In the genomic region with DNA sequence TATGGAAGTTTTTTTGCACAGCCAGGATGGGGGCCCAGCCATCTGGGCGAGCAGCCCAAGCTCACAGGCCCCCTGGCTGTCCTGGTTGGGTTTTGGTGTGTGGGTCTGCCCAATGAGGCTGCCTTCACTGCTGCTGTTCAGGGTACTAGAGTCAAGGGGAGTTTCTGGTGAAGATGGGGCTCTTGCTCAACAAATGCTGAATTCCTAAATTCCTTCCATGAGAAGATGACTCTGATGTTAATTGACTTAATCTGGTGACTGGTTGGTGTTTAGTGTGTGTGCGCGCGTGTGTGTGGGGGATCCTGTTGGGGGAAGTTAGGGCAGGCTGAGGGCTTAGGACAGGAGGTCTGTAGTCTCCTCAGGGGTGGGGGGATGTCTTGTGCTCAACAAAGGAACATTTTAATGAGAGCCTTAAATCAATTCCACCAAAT, we compare ENCODE assay signal across 10 cellular contexts. TPM values are rescaled to one million over a fixed set of nuclear protein-coding genes. Genes with fewer than 3 reads are reported as not detected.
A peak's percentile ranks its signal among the peaks of the same experiment; 100 is the strongest.
DNase-seq lines count a peak whose midpoint lies in the region; ATAC-seq, FAIRE-seq and TF ChIP-seq lines count a peak whose summit lies in the region.
"Had no signal": no experiment of that assay in that cellular context is flagged by ENCODE, and none has a peak within 500 bp of the region (broad histone marks: within the 10 kb centered on the region; RNA-seq: fewer than 3 reads in every experiment).

No MANE protein-coding gene starts in this region.

- H3K27me3 ChIP-seq in HepG2 (ENCODE audit: control insufficient read depth in 1 of 2, insufficient read depth in 2 of 2, low read length in 2 of 2) (no peaks in the 10 kb centered on the region; a peak in 1 of 5 replicates), right lobe of liver (no peaks in the 10 kb centered on the region), brain microvascular endothelial cell (replicated peaks) (no peaks in the 10 kb centered on the region), Karpas-422 (ENCODE audit: low read length) (no peaks in the 10 kb centered on the region)

- CTCF ChIA-PET in HepG2 (lab: Yijun Ruan, JAX; ENCODE audit: low intra/inter-chr PET ratio, low total read pairs) = no interaction called here

- in situ Hi-C loops in HepG2 (cut with HindIII; ENCODE audit: extremely low pct_ligation_motif_present, low pct_unique_long_range_greater_than_20kb) = loop anchor here (5.0 to 10.0 kb wide), 2 partner anchors 47 to 64 kb away; no protein-coding TSS in a partner anchor
- in situ Hi-C loops in brain microvascular endothelial cell (cut with HindIII; ENCODE audit: low pct_ligation_motif_present, low sequenced_read_pairs) = no loop called here
- in situ Hi-C loops in GM13976 (cut with MboI; ENCODE audit: low sequenced_read_pairs, unreplicated experiment) = no loop called here

- TF ChIP-seq POLR2A in HepG2 (IDR thresholded peaks at IDR 0.05; ENCODE audit: insufficient read depth in 1 of 2, low read depth in 2 of 2, low read length in 2 of 2) (no peak), right lobe of liver (IDR thresholded peaks at IDR 0.05) (no peak), erythroblast (IDR thresholded peaks at IDR 0.05; ENCODE audit: low read length) (no peak)

- H2AFZ ChIP-seq in HepG2 (ENCODE audit: low read length) = no peak overlapping the region
- H2AFZ ChIP-seq in Karpas-422 (ENCODE audit: low read length) = no peak overlapping the region

- peak overlapping the region; percentile 34 for H3K27ac ChIP-seq in HepG2 (ENCODE audit: extremely low read length, insufficient read depth, low read length)
- H3K27ac ChIP-seq in right lobe of liver = no peak overlapping the region
- H3K27ac ChIP-seq in brain microvascular endothelial cell = no peak overlapping the region
- H3K27ac ChIP-seq in Karpas-422 (ENCODE audit: low read length) = no peak overlapping the region

- H3K4me1 ChIP-seq in HepG2 (ENCODE audit: insufficient read depth, low read length) (peaks cover 61% of the 10 kb centered on the region), right lobe of liver (peaks cover 0 to 5% (median under 1%) of the 10 kb centered on the region in 4 donors), Karpas-422 (ENCODE audit: low read length) (peaks cover 13% of the 10 kb centered on the region)

- no peak for ATAC-seq in HepG2
- ATAC-seq in right lobe of liver = no peak
- no peak for ATAC-seq in GM21528 (IDR thresholded peaks at IDR 0.05; ENCODE audit: low FRiP score, unreplicated experiment)

- H3K36me3 ChIP-seq in HepG2 (replicated peaks in 1 of 2; ENCODE audit: control insufficient read depth in 1 of 2, insufficient read depth in 2 of 2, low read length in 2 of 2) (peaks cover 0 to 2% of the 10 kb centered on the region in 2 experiments; a peak in 2 of 5 replicates), right lobe of liver (peaks cover 0 to 12% (median 3%) of the 10 kb centered on the region in 4 donors), brain microvascular endothelial cell (replicated peaks) (no peaks in the 10 kb centered on the region), Karpas-422 (ENCODE audit: insufficient read depth, low read length) (no peaks in the 10 kb centered on the region; the same call in 1 of the 2 replicates)

- POLR2A ChIA-PET in HepG2 (lab: Yijun Ruan, JAX) = interaction anchor here (1.4 to 4.2 kb wide), 3 partner anchors 11 to 42 kb away, joined by 3 to 103 read pairs (median 67); partner anchors contain the start of genes KLC4 and MRPL2

- H3K4me2 ChIP-seq in HepG2 (ENCODE audit: low read depth, low read length) (peak overlapping the region; percentile 94), Karpas-422 (ENCODE audit: low read depth, low read length, poor library complexity, severe bottlenecking) (no peak overlapping the region)

- no peak for TF ChIP-seq CTCF in HepG2 (CRISPR knock-in tag; IDR thresholded peaks at IDR 0.05)
- no peak for TF ChIP-seq CTCF in right lobe of liver (IDR thresholded peaks at IDR 0.05)
- TF ChIP-seq CTCF in brain microvascular endothelial cell (IDR thresholded peaks at IDR 0.05; ENCODE audit: low read depth, low read length, missing control alignments) = peak; percentile 24
- no peak for TF ChIP-seq CTCF in GM13976 (IDR thresholded peaks at IDR 0.05; ENCODE audit: borderline replicate concordance, control extremely low read depth, extremely low read depth, insufficient read depth, missing control alignments)

- TF ChIP-seq EP300 in HepG2 (IDR thresholded peaks at IDR 0.05; ENCODE audit: low read depth in 2 of 2, low read length in 2 of 2) (no peak), HepG2 (CRISPR knock-in tag; IDR thresholded peaks at IDR 0.05; ENCODE audit: borderline replicate concordance) (no peak)

- no peak for DNase-seq in HepG2 (ENCODE audit: low spot score)
- DNase-seq in right lobe of liver = no peak
- no peak for DNase-seq in brain microvascular endothelial cell
- peak; percentile 67 for DNase-seq in left kidney (ENCODE audit: low read depth, low spot score)
- DNase-seq in Karpas-422 = no peak
- DNase-seq in GM13976 (ENCODE audit: low spot score) = no peak
- DNase-seq in erythroblast (lab: John Stamatoyannopoulos, UW) = no peak
- DNase-seq: AML-193, naive B cell had no signal

- no peak for TF ChIP-seq RAD21 in HepG2 (CRISPR knock-in tag; IDR thresholded peaks at IDR 0.05)

- BruUV-seq in HepG2 (replicated peaks; lab: Mats Ljungman, UMichigan) = no TSS peak

- intact Hi-C loops in HepG2 (cut with micrococcal nuclease; ENCODE audit: unreplicated experiment) (loop anchor here (2.0 kb wide), 2 partner anchors 19 to 65 kb away; partner anchors contain the start of genes KLC4 and MRPL2), right lobe of liver (cut with DNase I) (no loop called here)

- H4K20me1 ChIP-seq in HepG2 (ENCODE audit: insufficient read depth, low read length) = peaks cover 8% of the 10 kb centered on the region; the same call in 1 of the 2 replicates
- H4K20me1 ChIP-seq in Karpas-422 (ENCODE audit: insufficient read depth, low read depth, low read length) = 0 out of 2 replicates have a peak, but pooled peaks cover 4% of the 10 kb centered on the region

- FAIRE-seq in HepG2 (lab: Jason Lieb, UNC) = no peak

- H3K4me3 ChIP-seq in HepG2 (replicated peaks in 1 of 3; ENCODE audit: insufficient read depth in 1 of 3, low read depth in 2 of 3, low read length in 3 of 3) (peak overlapping the region; percentile 99 to 100 (median 100)), right lobe of liver (no peak overlapping the region), brain microvascular endothelial cell (ENCODE audit: low read depth, low read length) (peak overlapping the region; percentile 91), Karpas-422 (ENCODE audit: low read length) (no peak overlapping the region)

- H3K9me2 ChIP-seq in Karpas-422 (replicated peaks; ENCODE audit: insufficient read depth, low read length) = no peaks in the 10 kb centered on the region

- H3K9me3 ChIP-seq in HepG2 (ENCODE audit: low read length) (no peaks in the 10 kb centered on the region), right lobe of liver (no peaks in the 10 kb centered on the region), Karpas-422 (ENCODE audit: low read length) (no peaks in the 10 kb centered on the region)

- 91% methylated on average over 3 of the region's 4 CpGs for WGBS in HepG2 (ENCODE audit: low lambda C conversion rate)
- WGBS in right lobe of liver (ENCODE audit: insufficient coverage, low coverage, low lambda C conversion rate, missing lambda C conversion rate) = 96% methylated on average over 3 of the region's 4 CpGs

- H3K79me2 ChIP-seq in HepG2 (ENCODE audit: insufficient read depth, low read length) (peaks cover 60% of the 10 kb centered on the region), Karpas-422 (ENCODE audit: low read length) (no peaks in the 10 kb centered on the region)

- peak overlapping the region; percentile 91 for H3K9ac ChIP-seq in HepG2 (ENCODE audit: insufficient read depth, low read depth, low read length)
- no peak overlapping the region for H3K9ac ChIP-seq in Karpas-422 (ENCODE audit: low read length)

RNA-seq across cellular contexts. Expression of gene PTK7, which starts 1.9 kb away (rescaled TPM):
- 48.5 and 99.8 TPM in 2 replicates for total RNA-seq in HepG2 (2016; rRNA removed; fragmentation: Illumina TruSeq; extraction: Trizol)
- total RNA-seq in HepG2 (2016; cell fraction: cytosol; rRNA removed; fragmentation: Illumina TruSeq; extraction: Trizol; ENCODE audit: low read depth) = 16.1 and 17.5 TPM in 2 replicates
- 42.2 and 99.6 TPM in 2 replicates for total RNA-seq in HepG2 (2016; cell fraction: insoluble cytoplasmic fraction; rRNA removed; fragmentation: Illumina TruSeq; extraction: Trizol)
- total RNA-seq in HepG2 (2016; cell fraction: membrane; rRNA removed; fragmentation: Illumina TruSeq; extraction: Trizol) = 29.0 and 31.7 TPM in 2 replicates
- 111 and 135 TPM in 2 replicates for total RNA-seq in HepG2 (2016; cell fraction: nucleus; rRNA removed; fragmentation: Illumina TruSeq; extraction: Trizol)
- 98.5 and 116 TPM in 2 replicates for polyA plus RNA-seq in HepG2 (2011; rRNA removed)
- polyA plus RNA-seq in HepG2 (2011; cell fraction: cytosol; rRNA removed) = 75.5 and 97.3 TPM in 2 replicates
- polyA plus RNA-seq in HepG2 (2011; cell fraction: nucleus; rRNA removed) = 240 and 289 TPM in 2 replicates
- polyA plus RNA-seq in HepG2 (2012) = 93.9 and 95.7 TPM in 2 replicates
- 6.8 and 7.3 TPM in 2 replicates for polyA plus RNA-seq in HepG2 (2016; cell fraction: cytosol; fragmentation: Illumina TruSeq; extraction: Trizol; ENCODE audit: low read depth)
- polyA plus RNA-seq in HepG2 (2016; cell fraction: insoluble cytoplasmic fraction; fragmentation: Illumina TruSeq; extraction: Trizol; ENCODE audit: low read depth) = 34.4 and 38.1 TPM in 2 replicates
- polyA plus RNA-seq in HepG2 (2016; cell fraction: membrane; fragmentation: Illumina TruSeq; extraction: Trizol; ENCODE audit: low read depth) = 12.8 and 15.4 TPM in 2 replicates
- 220 and 224 TPM in 2 replicates for polyA plus RNA-seq in HepG2 (2016; cell fraction: nucleus; fragmentation: Illumina TruSeq; extraction: Trizol; ENCODE audit: insufficient read depth, low read depth)
- polyA minus RNA-seq in HepG2 (2011; rRNA and poly(A)+ RNA removed; ENCODE audit: low replicate concordance) = 0.19 and 231 TPM in 2 replicates
- polyA minus RNA-seq in HepG2 (2011; cell fraction: cytosol; rRNA and poly(A)+ RNA removed) = 83.9 and 88.1 TPM in 2 replicates
- 66.0 and 71.1 TPM in 2 replicates for polyA minus RNA-seq in HepG2 (2011; cell fraction: nucleus; rRNA and poly(A)+ RNA removed)
- 1 to 10 TPM in 3 of 6 experiments, under 1 TPM in 3; 0.55 to 1.8 (median 0.99) TPM for total RNA-seq in right lobe of liver
- 3.3 and 5.3 TPM in 2 replicates for total RNA-seq in Karpas-422 (2014; rRNA removed; shearing (Covaris generic); ENCODE audit: low replicate concordance)

RNA-seq across cellular contexts. Expression of gene KLC4, which starts 18.6 kb away (rescaled TPM):
- total RNA-seq in HepG2 (2016; rRNA removed; fragmentation: Illumina TruSeq; extraction: Trizol) = 45.4 and 45.8 TPM in 2 replicates
- 8.5 and 8.8 TPM in 2 replicates for total RNA-seq in HepG2 (2016; cell fraction: cytosol; rRNA removed; fragmentation: Illumina TruSeq; extraction: Trizol; ENCODE audit: low read depth)
- total RNA-seq in HepG2 (2016; cell fraction: insoluble cytoplasmic fraction; rRNA removed; fragmentation: Illumina TruSeq; extraction: Trizol) = 47.2 and 51.0 TPM in 2 replicates
- total RNA-seq in HepG2 (2016; cell fraction: membrane; rRNA removed; fragmentation: Illumina TruSeq; extraction: Trizol) = 13.3 and 15.2 TPM in 2 replicates
- total RNA-seq in HepG2 (2016; cell fraction: nucleus; rRNA removed; fragmentation: Illumina TruSeq; extraction: Trizol) = 35.8 and 40.4 TPM in 2 replicates
- polyA plus RNA-seq in HepG2 (2011; rRNA removed) = 70.4 and 89.4 TPM in 2 replicates
- polyA plus RNA-seq in HepG2 (2011; cell fraction: cytosol; rRNA removed) = 29.9 and 38.2 TPM in 2 replicates
- polyA plus RNA-seq in HepG2 (2011; cell fraction: nucleus; rRNA removed) = 249 and 270 TPM in 2 replicates
- polyA plus RNA-seq in HepG2 (2012) = 56.0 and 58.1 TPM in 2 replicates
- 4.5 and 5.4 TPM in 2 replicates for polyA plus RNA-seq in HepG2 (2016; cell fraction: cytosol; fragmentation: Illumina TruSeq; extraction: Trizol; ENCODE audit: low read depth)
- 32.7 and 33.8 TPM in 2 replicates for polyA plus RNA-seq in HepG2 (2016; cell fraction: insoluble cytoplasmic fraction; fragmentation: Illumina TruSeq; extraction: Trizol; ENCODE audit: low read depth)
- polyA plus RNA-seq in HepG2 (2016; cell fraction: membrane; fragmentation: Illumina TruSeq; extraction: Trizol; ENCODE audit: low read depth) = 6.9 and 7.6 TPM in 2 replicates
- 72.9 and 91.6 TPM in 2 replicates for polyA plus RNA-seq in HepG2 (2016; cell fraction: nucleus; fragmentation: Illumina TruSeq; extraction: Trizol; ENCODE audit: insufficient read depth, low read depth)
- 12.0 and 88.9 TPM in 2 replicates for polyA minus RNA-seq in HepG2 (2011; rRNA and poly(A)+ RNA removed; ENCODE audit: low replicate concordance)
- 22.5 and 32.4 TPM in 2 replicates for polyA minus RNA-seq in HepG2 (2011; cell fraction: cytosol; rRNA and poly(A)+ RNA removed)
- 64.2 and 74.3 TPM in 2 replicates for polyA minus RNA-seq in HepG2 (2011; cell fraction: nucleus; rRNA and poly(A)+ RNA removed)
- 100 to 1,000 TPM in 1 of 6 experiments, 10 to 100 TPM in 5; 45.8 to 134 (median 65.0) TPM for total RNA-seq in right lobe of liver
- 13.8 and 29.3 TPM in 2 replicates for total RNA-seq in Karpas-422 (2014; rRNA removed; shearing (Covaris generic); ENCODE audit: low replicate concordance)

RNA-seq across cellular contexts. Expression of gene MRPL2, which starts 18.8 kb away (rescaled TPM):
- total RNA-seq in HepG2 (2016; rRNA removed; fragmentation: Illumina TruSeq; extraction: Trizol) = 56.1 and 56.8 TPM in 2 replicates
- 24.7 and 25.2 TPM in 2 replicates for total RNA-seq in HepG2 (2016; cell fraction: cytosol; rRNA removed; fragmentation: Illumina TruSeq; extraction: Trizol; ENCODE audit: low read depth)
- total RNA-seq in HepG2 (2016; cell fraction: insoluble cytoplasmic fraction; rRNA removed; fragmentation: Illumina TruSeq; extraction: Trizol) = 45.8 and 58.5 TPM in 2 replicates
- total RNA-seq in HepG2 (2016; cell fraction: membrane; rRNA removed; fragmentation: Illumina TruSeq; extraction: Trizol) = 19.8 and 24.7 TPM in 2 replicates
- total RNA-seq in HepG2 (2016; cell fraction: nucleus; rRNA removed; fragmentation: Illumina TruSeq; extraction: Trizol) = 29.3 and 31.1 TPM in 2 replicates
- 65.6 and 69.9 TPM in 2 replicates for polyA plus RNA-seq in HepG2 (2011; rRNA removed)
- 54.5 and 71.8 TPM in 2 replicates for polyA plus RNA-seq in HepG2 (2011; cell fraction: cytosol; rRNA removed)
- polyA plus RNA-seq in HepG2 (2011; cell fraction: nucleus; rRNA removed) = 75.8 and 91.0 TPM in 2 replicates
- polyA plus RNA-seq in HepG2 (2012) = 95.2 and 116 TPM in 2 replicates
- 24.0 and 25.5 TPM in 2 replicates for polyA plus RNA-seq in HepG2 (2016; cell fraction: cytosol; fragmentation: Illumina TruSeq; extraction: Trizol; ENCODE audit: low read depth)
- 88.5 and 104 TPM in 2 replicates for polyA plus RNA-seq in HepG2 (2016; cell fraction: insoluble cytoplasmic fraction; fragmentation: Illumina TruSeq; extraction: Trizol; ENCODE audit: low read depth)
- 24.2 and 27.0 TPM in 2 replicates for polyA plus RNA-seq in HepG2 (2016; cell fraction: membrane; fragmentation: Illumina TruSeq; extraction: Trizol; ENCODE audit: low read depth)
- 91.3 and 95.0 TPM in 2 replicates for polyA plus RNA-seq in HepG2 (2016; cell fraction: nucleus; fragmentation: Illumina TruSeq; extraction: Trizol; ENCODE audit: insufficient read depth, low read depth)
- polyA minus RNA-seq in HepG2 (2011; rRNA and poly(A)+ RNA removed; ENCODE audit: low replicate concordance) = 45.8 and 60.7 TPM in 2 replicates
- polyA minus RNA-seq in HepG2 (2011; cell fraction: cytosol; rRNA and poly(A)+ RNA removed) = 30.5 and 54.2 TPM in 2 replicates
- polyA minus RNA-seq in HepG2 (2011; cell fraction: nucleus; rRNA and poly(A)+ RNA removed) = 18.3 and 19.6 TPM in 2 replicates
- total RNA-seq in right lobe of liver = 10 to 100 TPM; 41.6 to 63.1 (median 60.4) TPM
- 21.3 and 40.9 TPM in 2 replicates for total RNA-seq in Karpas-422 (2014; rRNA removed; shearing (Covaris generic); ENCODE audit: low replicate concordance)

RNA-seq across cellular contexts. Expression of gene CUL7, which starts 24.3 kb away (rescaled TPM):
- total RNA-seq in HepG2 (2016; rRNA removed; fragmentation: Illumina TruSeq; extraction: Trizol) = 30.7 and 32.0 TPM in 2 replicates
- 1.6 and 2.2 TPM in 2 replicates for total RNA-seq in HepG2 (2016; cell fraction: cytosol; rRNA removed; fragmentation: Illumina TruSeq; extraction: Trizol; ENCODE audit: low read depth)
- total RNA-seq in HepG2 (2016; cell fraction: insoluble cytoplasmic fraction; rRNA removed; fragmentation: Illumina TruSeq; extraction: Trizol) = 27.3 and 31.2 TPM in 2 replicates
- total RNA-seq in HepG2 (2016; cell fraction: membrane; rRNA removed; fragmentation: Illumina TruSeq; extraction: Trizol) = 5.8 and 6.7 TPM in 2 replicates
- total RNA-seq in HepG2 (2016; cell fraction: nucleus; rRNA removed; fragmentation: Illumina TruSeq; extraction: Trizol) = 34.6 and 35.9 TPM in 2 replicates
- 60.7 and 79.4 TPM in 2 replicates for polyA plus RNA-seq in HepG2 (2011; rRNA removed)
- 38.0 and 49.6 TPM in 2 replicates for polyA plus RNA-seq in HepG2 (2011; cell fraction: cytosol; rRNA removed)
- 221 and 265 TPM in 2 replicates for polyA plus RNA-seq in HepG2 (2011; cell fraction: nucleus; rRNA removed)
- 36.5 and 41.4 TPM in 2 replicates for polyA plus RNA-seq in HepG2 (2012)
- 1.1 and 1.4 TPM in 2 replicates for polyA plus RNA-seq in HepG2 (2016; cell fraction: cytosol; fragmentation: Illumina TruSeq; extraction: Trizol; ENCODE audit: low read depth)
- 16.9 and 21.5 TPM in 2 replicates for polyA plus RNA-seq in HepG2 (2016; cell fraction: insoluble cytoplasmic fraction; fragmentation: Illumina TruSeq; extraction: Trizol; ENCODE audit: low read depth)
- 2.2 and 2.7 TPM in 2 replicates for polyA plus RNA-seq in HepG2 (2016; cell fraction: membrane; fragmentation: Illumina TruSeq; extraction: Trizol; ENCODE audit: low read depth)
- polyA plus RNA-seq in HepG2 (2016; cell fraction: nucleus; fragmentation: Illumina TruSeq; extraction: Trizol; ENCODE audit: insufficient read depth, low read depth) = 63.7 and 70.4 TPM in 2 replicates
- 14.4 and 143 TPM in 2 replicates for polyA minus RNA-seq in HepG2 (2011; rRNA and poly(A)+ RNA removed; ENCODE audit: low replicate concordance)
- polyA minus RNA-seq in HepG2 (2011; cell fraction: cytosol; rRNA and poly(A)+ RNA removed) = 44.5 and 45.5 TPM in 2 replicates
- 65.0 and 67.0 TPM in 2 replicates for polyA minus RNA-seq in HepG2 (2011; cell fraction: nucleus; rRNA and poly(A)+ RNA removed)
- 10 to 100 TPM in 1 of 6 experiments, 1 to 10 TPM in 5; 6.5 to 12.7 (median 8.8) TPM for total RNA-seq in right lobe of liver
- 20.2 and 22.2 TPM in 2 replicates for total RNA-seq in Karpas-422 (2014; rRNA removed; shearing (Covaris generic); ENCODE audit: low replicate concordance)

RNA-seq across cellular contexts. Expression of gene RRP36, which starts 56.6 kb away (rescaled TPM):
- 144 and 184 TPM in 2 replicates for total RNA-seq in HepG2 (2016; rRNA removed; fragmentation: Illumina TruSeq; extraction: Trizol)
- 41.5 and 43.9 TPM in 2 replicates for total RNA-seq in HepG2 (2016; cell fraction: cytosol; rRNA removed; fragmentation: Illumina TruSeq; extraction: Trizol; ENCODE audit: low read depth)
- 139 and 185 TPM in 2 replicates for total RNA-seq in HepG2 (2016; cell fraction: insoluble cytoplasmic fraction; rRNA removed; fragmentation: Illumina TruSeq; extraction: Trizol)
- 82.9 and 85.4 TPM in 2 replicates for total RNA-seq in HepG2 (2016; cell fraction: membrane; rRNA removed; fragmentation: Illumina TruSeq; extraction: Trizol)
- 49.7 and 52.1 TPM in 2 replicates for total RNA-seq in HepG2 (2016; cell fraction: nucleus; rRNA removed; fragmentation: Illumina TruSeq; extraction: Trizol)
- 29.5 and 31.1 TPM in 2 replicates for polyA plus RNA-seq in HepG2 (2011; rRNA removed)
- 28.3 and 36.3 TPM in 2 replicates for polyA plus RNA-seq in HepG2 (2011; cell fraction: cytosol; rRNA removed)
- polyA plus RNA-seq in HepG2 (2011; cell fraction: nucleus; rRNA removed) = 8.2 and 11.1 TPM in 2 replicates
- polyA plus RNA-seq in HepG2 (2012) = 35.6 and 36.9 TPM in 2 replicates
- polyA plus RNA-seq in HepG2 (2016; cell fraction: cytosol; fragmentation: Illumina TruSeq; extraction: Trizol; ENCODE audit: low read depth) = 26.9 and 28.8 TPM in 2 replicates
- 145 and 156 TPM in 2 replicates for polyA plus RNA-seq in HepG2 (2016; cell fraction: insoluble cytoplasmic fraction; fragmentation: Illumina TruSeq; extraction: Trizol; ENCODE audit: low read depth)
- polyA plus RNA-seq in HepG2 (2016; cell fraction: membrane; fragmentation: Illumina TruSeq; extraction: Trizol; ENCODE audit: low read depth) = 45.9 and 51.4 TPM in 2 replicates
- 64.0 and 64.6 TPM in 2 replicates for polyA plus RNA-seq in HepG2 (2016; cell fraction: nucleus; fragmentation: Illumina TruSeq; extraction: Trizol; ENCODE audit: insufficient read depth, low read depth)
- 22.6 and 58.3 TPM in 2 replicates for polyA minus RNA-seq in HepG2 (2011; rRNA and poly(A)+ RNA removed; ENCODE audit: low replicate concordance)
- 22.8 and 24.6 TPM in 2 replicates for polyA minus RNA-seq in HepG2 (2011; cell fraction: cytosol; rRNA and poly(A)+ RNA removed)
- 12.1 and 18.5 TPM in 2 replicates for polyA minus RNA-seq in HepG2 (2011; cell fraction: nucleus; rRNA and poly(A)+ RNA removed)
- total RNA-seq in right lobe of liver = 10 to 100 TPM; 21.8 to 45.0 (median 23.3) TPM
- 31.5 and 46.2 TPM in 2 replicates for total RNA-seq in Karpas-422 (2014; rRNA removed; shearing (Covaris generic); ENCODE audit: low replicate concordance)

Comparison
In these comparisons a context has a peak if more than half of its experiments do, and no peak if none do; other contexts are left out.
1. H3K4me3 ChIP-seq: peak in HepG2 (3 of 3) and brain microvascular endothelial cell (single experiment); none in right lobe of liver (0 of 3) and Karpas-422 (single experiment).